11 cellular contexts compared by ENCODE assay signal in the genomic region with DNA sequence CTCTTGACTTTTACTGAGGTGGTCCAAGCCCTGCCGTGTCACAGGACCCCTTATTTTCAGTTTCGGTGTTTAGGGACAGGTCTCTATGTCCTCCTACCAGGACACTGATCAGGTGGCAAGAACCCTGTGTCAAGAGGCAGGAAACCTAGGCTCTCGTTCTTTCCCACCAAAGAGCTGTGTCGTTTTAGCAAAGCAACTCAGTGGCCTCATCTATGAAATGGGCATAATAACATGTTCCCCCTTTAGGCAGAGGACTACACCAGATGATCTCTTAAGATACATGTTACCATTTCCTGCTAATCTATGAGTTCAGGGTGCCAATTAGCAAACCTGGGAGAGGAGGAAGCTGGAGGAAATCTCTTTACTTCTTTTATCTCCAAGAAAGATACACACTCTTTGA. TPM values are rescaled to one million over a fixed set of nuclear protein-coding genes. Genes with fewer than 3 reads are reported as not detected.
A peak's percentile ranks its signal among the peaks of the same experiment; 100 is the strongest.
DNase-seq lines count a peak whose midpoint lies in the region; TF ChIP-seq lines count a peak whose summit lies in the region.
"Had no signal": no experiment of that assay in that cellular context is flagged by ENCODE, and none has a peak within 500 bp of the region (broad histone marks: within the 10 kb centered on the region; RNA-seq: fewer than 3 reads in every experiment).

No MANE protein-coding gene starts in this region.

- peak overlapping the region; percentile 94 to 97 (median 95) for H3K27ac Mint-ChIP-seq in CD14-positive monocyte

- H3K36me3 ChIP-seq in OCI-LY3 (replicated peaks; ENCODE audit: low read depth, low read length) = peaks cover 6% of the 10 kb centered on the region
- H3K36me3 ChIP-seq in esophagus (ENCODE audit: control insufficient read depth in 2 of 2, insufficient read depth in 2 of 2, low read length in 1 of 2) = peaks cover 0 to 2% of the 10 kb centered on the region in 2 donors
- H3K36me3 ChIP-seq in trophoblast cell (ENCODE audit: control insufficient read depth in 1 of 2, insufficient read depth in 2 of 2, low read length in 2 of 2) = peaks cover 7 to 15% of the 10 kb centered on the region in 2 experiments

- H3K4ac ChIP-seq in trophoblast cell (ENCODE audit: low read depth, low read length) = peak overlapping the region; percentile 87

- no peak overlapping the region for H3K9ac ChIP-seq in OCI-LY3 (ENCODE audit: low read length)
- H3K9ac ChIP-seq in trophoblast cell (ENCODE audit: low read length) = peak overlapping the region; percentile 35

- H3K27ac ChIP-seq in OCI-LY3 (ENCODE audit: low read length) (no peak overlapping the region), esophagus (ENCODE audit: low read depth in 2 of 2, low read length in 1 of 2) (peak overlapping the region; percentile 29 to 86), trophoblast cell (ENCODE audit: low read depth, low read length) (peak overlapping the region; percentile 94)

- H2BK5ac ChIP-seq in trophoblast cell (ENCODE audit: low read depth, low read length, poor library complexity) = peak overlapping the region; percentile 92

- H3K4me1 ChIP-seq in OCI-LY3 (ENCODE audit: low read length) (peaks cover 31% of the 10 kb centered on the region), esophagus (ENCODE audit: control insufficient read depth in 2 of 2, insufficient read depth in 2 of 2, low read length in 1 of 2) (peaks cover 4 to 8% of the 10 kb centered on the region in 2 donors), trophoblast cell (ENCODE audit: control insufficient read depth in 1 of 2, insufficient read depth in 2 of 2, low read length in 2 of 2) (peaks cover 54 to 61% of the 10 kb centered on the region in 2 experiments)

- peak overlapping the region; percentile 54 for H2BK120ac ChIP-seq in trophoblast cell (ENCODE audit: insufficient read depth, low read length, poor library complexity)

- H3K4me1 Mint-ChIP-seq in CD14-positive monocyte = peaks cover 84% of the 10 kb centered on the region

- H2BK12ac ChIP-seq in trophoblast cell (ENCODE audit: low read length) = peak overlapping the region; percentile 70

- peaks cover 47% of the 10 kb centered on the region for H3K79me1 ChIP-seq in trophoblast cell (ENCODE audit: low read length)

- H4K20me1 ChIP-seq in OCI-LY3 (ENCODE audit: insufficient read depth, low read length) = no peaks in the 10 kb centered on the region

- 0 out of 2 replicates have a peak overlapping the region, but pooled peaks have one; percentile 79 for H3K4me3 ChIP-seq in OCI-LY3 (ENCODE audit: low read length)
- H3K4me3 ChIP-seq in esophagus (ENCODE audit: low read depth in 1 of 2, low read length in 2 of 2) = peak overlapping the region in 1 of 2 donors; percentile 69
- H3K4me3 ChIP-seq in trophoblast cell (ENCODE audit: low read depth, low read length) = peak overlapping the region; percentile 13
- H3K4me3 ChIP-seq: body of pancreas had no signal

- no peak overlapping the region for H4K12ac ChIP-seq in trophoblast cell (ENCODE audit: low read depth, low read length)

- DNase-seq in CD14-positive monocyte (ENCODE audit: low spot score) (no peak), trophoblast cell (no peak), RKO (ENCODE audit: low spot score) (no peak), SK-N-DZ (ENCODE audit: low spot score) (no peak), Ammon's horn (ENCODE audit: low spot score) (no peak), occipital lobe (lab: John Stamatoyannopoulos, UW) (no peak)
- DNase-seq: activated CD4-positive, CD25-positive, alpha-beta regulatory T cell; body of pancreas; DMS79 treated with DMSO at 0.1 percent for 48 hours had no signal

- H2AFZ ChIP-seq in OCI-LY3 (ENCODE audit: low read depth, low read length) = no peak overlapping the region
- H2AFZ ChIP-seq in trophoblast cell (ENCODE audit: insufficient read depth, low read length, poor library complexity) = no peak overlapping the region

- peak overlapping the region; percentile 49 for H4K8ac ChIP-seq in trophoblast cell (ENCODE audit: low read depth, low read length)

- H3K79me2 ChIP-seq in OCI-LY3 (ENCODE audit: low read length) = no peaks in the 10 kb centered on the region
- peaks cover 57% of the 10 kb centered on the region for H3K79me2 ChIP-seq in trophoblast cell (ENCODE audit: control insufficient read depth, insufficient read depth, low read length, poor library complexity)

- H3K36me3 Mint-ChIP-seq in CD14-positive monocyte = peaks cover 24 to 29% of the 10 kb centered on the region in 2 donors

- intact Hi-C loops in CD14-positive monocyte (cut with micrococcal nuclease) = loop anchor here in 1 of 2 donors (5.0 kb wide), 1 partner anchor 72 kb away; no protein-coding TSS in a partner anchor

- peaks cover 0 to 6% (median 1%) of the 10 kb centered on the region in 3 donors for H3K27me3 Mint-ChIP-seq in CD14-positive monocyte (ENCODE audit: low read depth in 3 of 3)

- TF ChIP-seq CTCF in CD14-positive monocyte (IDR thresholded peaks at IDR 0.05) = no peak
- TF ChIP-seq CTCF in OCI-LY3 (IDR thresholded peaks at IDR 0.05; ENCODE audit: low read depth, low read length) = no peak

- peak overlapping the region; percentile 83 for H4K91ac ChIP-seq in trophoblast cell (ENCODE audit: low read depth, low read length)

- H3K9me3 ChIP-seq in OCI-LY3 (ENCODE audit: insufficient read depth, low read length) (peaks cover 4% of the 10 kb centered on the region; the same call in 1 of the 2 replicates), esophagus (ENCODE audit: control insufficient read depth in 2 of 2, insufficient read depth in 1 of 2, low read depth in 1 of 2, low read length in 1 of 2) (no peaks in the 10 kb centered on the region), trophoblast cell (ENCODE audit: insufficient read depth, low read depth, low read length) (peaks cover 2% of the 10 kb centered on the region)
- H3K9me3 ChIP-seq: body of pancreas had no signal

- H3K27me3 ChIP-seq in OCI-LY3 (ENCODE audit: low read depth, low read length) = no peaks in the 10 kb centered on the region
- H3K27me3 ChIP-seq in esophagus (ENCODE audit: control insufficient read depth in 1 of 2, insufficient read depth in 2 of 2, low read length in 2 of 2) = no peaks in the 10 kb centered on the region
- no peaks in the 10 kb centered on the region for H3K27me3 ChIP-seq in trophoblast cell (ENCODE audit: insufficient read depth, low read length)
- H3K27me3 ChIP-seq: body of pancreas had no signal

- peak overlapping the region; percentile 86 for H3K14ac ChIP-seq in trophoblast cell (ENCODE audit: low read length)

- H3K4me3 Mint-ChIP-seq in CD14-positive monocyte = peak overlapping the region; percentile 98 to 99

- H3K9me3 Mint-ChIP-seq in CD14-positive monocyte = peaks cover 0 to 4% (median 0%) of the 10 kb centered on the region in 7 donors

- H2AK5ac ChIP-seq in trophoblast cell (ENCODE audit: low read length) = peak overlapping the region; percentile 72

- H3K4me2 ChIP-seq in OCI-LY3 (ENCODE audit: low read length) (peak overlapping the region; percentile 28), trophoblast cell (ENCODE audit: low read length) (peak overlapping the region; percentile 73)

- 85 to 87% methylated on average over 4 of the region's 4 CpGs for WGBS in esophagus, 2 donors
- WGBS in trophoblast cell (ENCODE audit: extremely low coverage, insufficient coverage, insufficient read length) = no CpG with 5 or more reads among the region's 4 CpGs

- H3K23ac ChIP-seq in trophoblast cell (ENCODE audit: low read length) = no peak overlapping the region

- peak overlapping the region; percentile 55 for H3K18ac ChIP-seq in trophoblast cell (ENCODE audit: low read length)

RNA-seq across cellular contexts. Expression of a gene that starts 1.9 kb away (rescaled TPM):
- polyA plus RNA-seq in CD14-positive monocyte (100 to 1,000 TPM; 348 to 367 TPM), esophagus (10 to 100 TPM; 10.7 to 17.5 TPM)
- 287 and 288 TPM in 2 replicates for polyA plus RNA-seq in trophoblast cell (2013)
- 0.22 and 0.51 TPM in 2 replicates for polyA plus RNA-seq in SK-N-DZ (2014; cell fraction: cytosol; rRNA removed)
- 2.2 TPM in 1 of 2 replicates, not detected in the other for polyA plus RNA-seq in SK-N-DZ (2014; cell fraction: nucleus; rRNA removed)
- total RNA-seq in occipital lobe = 27.6 TPM

Comparison
In these comparisons a context has a peak if more than half of its experiments do, and no peak if none do; other contexts are left out.
1. RNA of a gene that starts 1.9 kb away (polyA plus RNA-seq): 348 to 367 TPM in CD14-positive monocyte; 10.7 to 17.5 TPM in esophagus; every median in the first group is over 10 times any median in the second.